In genomic region chr12:105324704-105325103, GRCh38 we compare ENCODE assay signal across 1 cellular context.
TF ChIP-seq lines count a peak whose summit lies in the region.

No MANE protein-coding gene starts in this region.

TF ChIP-seq in IMR-90, 13 proteins besides CTCF, POLR2A, EP300 and RAD21 (continued from another document):
- TF ChIP-seq NFE2L2 (IDR thresholded peaks at IDR 0.05; ENCODE audit: low read depth, low read length) (no peak), USF2 (IDR thresholded peaks at IDR 0.05; ENCODE audit: low read depth, low read length) (no peak), BHLHE40 (IDR thresholded peaks at IDR 0.05; ENCODE audit: low read depth, low read length) (no peak), ELK1 (IDR thresholded peaks at IDR 0.05; ENCODE audit: borderline replicate concordance, low read depth, low read length) (no peak), RFX5 (IDR thresholded peaks at IDR 0.05; ENCODE audit: low read depth, low read length) (no peak), MXI1 (IDR thresholded peaks at IDR 0.05; ENCODE audit: borderline replicate concordance, low read depth, low read length) (no peak), CEBPB (IDR thresholded peaks at IDR 0.05; ENCODE audit: low read depth, low read length) (no peak)
